Comparison of ENCODE assay signal across 20 cellular contexts in genomic region chr11:78327945-78328344, GRCh38.
DNase-seq lines count a peak whose midpoint lies in the region; ATAC-seq, FAIRE-seq and TF ChIP-seq lines count a peak whose summit lies in the region.
"Had no signal": no experiment of that assay in that cellular context is flagged by ENCODE, and none has a peak within 500 bp of the region (broad histone marks: within the 10 kb centered on the region; RNA-seq: fewer than 3 reads in every experiment).

No MANE protein-coding gene starts in this region.

- no peak overlapping the region for H2BK120ac ChIP-seq in trophoblast cell (ENCODE audit: insufficient read depth, low read length, poor library complexity)

- DNase-seq in HepG2 (ENCODE audit: low spot score) (no peak), right lobe of liver (no peak), DND-41 (no peak), trophoblast cell (no peak), HuH-7 (ENCODE audit: low spot score) (no peak), H7 (no peak)
- DNase-seq: ACHN; BE2C; C1 segment of cervical spinal cord; CD4-positive, CD25-positive, alpha-beta regulatory T cell; CD8-positive, alpha-beta memory T cell; COR-L47; DMS 273 treated with DMSO at 0.1 percent for 48 hours; DMS79; GF-D8; GOT3; H9; IMR-90 had no signal

- no peak overlapping the region for H4K12ac ChIP-seq in trophoblast cell (ENCODE audit: low read depth, low read length)

- no peak overlapping the region for H2AK5ac ChIP-seq in trophoblast cell (ENCODE audit: low read length)

- no peak overlapping the region for H2BK12ac ChIP-seq in trophoblast cell (ENCODE audit: low read length)

- H3K14ac ChIP-seq in trophoblast cell (ENCODE audit: low read length): no peak overlapping the region

- intact Hi-C loops in HepG2 (cut with micrococcal nuclease; ENCODE audit: unreplicated experiment) (no loop called here), right lobe of liver (cut with DNase I) (no loop called here)

- H4K91ac ChIP-seq in trophoblast cell (ENCODE audit: low read depth, low read length): no peak overlapping the region

- H3K4me1 ChIP-seq in HepG2 (ENCODE audit: insufficient read depth, low read length) (peaks cover 22% of the 10 kb centered on the region), right lobe of liver (no peaks in the 10 kb centered on the region), DND-41 (ENCODE audit: insufficient read depth, low read length) (peaks cover 89% of the 10 kb centered on the region), trophoblast cell (ENCODE audit: control insufficient read depth in 1 of 2, insufficient read depth in 2 of 2, low read length in 2 of 2) (peaks cover 0 to 6% of the 10 kb centered on the region in 2 experiments)
- H3K4me1 ChIP-seq: BE2C had no signal

- TF ChIP-seq CTCF in HepG2 (CRISPR knock-in tag; IDR thresholded peaks at IDR 0.05): no peak
- no peak for TF ChIP-seq CTCF in right lobe of liver (IDR thresholded peaks at IDR 0.05)
- no peak for TF ChIP-seq CTCF in DND-41 (IDR thresholded peaks at IDR 0.05; ENCODE audit: borderline replicate concordance, extremely low read depth, low read length, poor library complexity, severe bottlenecking)

- no peak for FAIRE-seq in HepG2 (lab: Jason Lieb, UNC)
- FAIRE-seq: A204.1, K562 had no signal

- peak overlapping the region; percentile 40 for H3K4ac ChIP-seq in trophoblast cell (ENCODE audit: low read depth, low read length)

- POLR2A ChIA-PET in HepG2 (lab: Yijun Ruan, JAX): no interaction called here

- no peak overlapping the region for H3K23ac ChIP-seq in trophoblast cell (ENCODE audit: low read length)

- H3K9me3 ChIP-seq in HepG2 (ENCODE audit: low read length): no peaks in the 10 kb centered on the region
- no peaks in the 10 kb centered on the region for H3K9me3 ChIP-seq in right lobe of liver
- no peaks in the 10 kb centered on the region for H3K9me3 ChIP-seq in DND-41 (ENCODE audit: insufficient read depth, low read length, severe bottlenecking)
- H3K9me3 ChIP-seq in trophoblast cell (ENCODE audit: insufficient read depth, low read depth, low read length): no peaks in the 10 kb centered on the region
- H3K9me3 ChIP-seq: BE2C had no signal

- H3K4me2 ChIP-seq in HepG2 (ENCODE audit: low read depth, low read length) (peak overlapping the region; percentile 10; the same call in 1 of the 2 replicates), DND-41 (ENCODE audit: insufficient read depth, low read length) (peak overlapping the region; percentile 16; the same call in 1 of the 2 replicates), trophoblast cell (ENCODE audit: low read length) (no peak overlapping the region)

- ATAC-seq in HepG2 (no peak), right lobe of liver (no peak), DND-41 (ENCODE audit: insufficient read depth, low read depth) (no peak)
- ATAC-seq: K562 had no signal

- CTCF ChIA-PET in HepG2 (lab: Yijun Ruan, JAX; ENCODE audit: low intra/inter-chr PET ratio, low total read pairs): no interaction called here

- H3K9ac ChIP-seq in HepG2 (ENCODE audit: insufficient read depth, low read depth, low read length) (no peak overlapping the region), DND-41 (ENCODE audit: low read depth, low read length) (no peak overlapping the region), trophoblast cell (ENCODE audit: low read length) (no peak overlapping the region)

- no peaks in the 10 kb centered on the region for H3K79me1 ChIP-seq in trophoblast cell (ENCODE audit: low read length)

- H3K79me2 ChIP-seq in HepG2 (ENCODE audit: insufficient read depth, low read length) (no peaks in the 10 kb centered on the region), DND-41 (ENCODE audit: insufficient read depth, low read length) (peaks cover 100% of the 10 kb centered on the region), trophoblast cell (ENCODE audit: control insufficient read depth, insufficient read depth, low read length, poor library complexity) (no peaks in the 10 kb centered on the region)

- no peak overlapping the region for H4K8ac ChIP-seq in trophoblast cell (ENCODE audit: low read depth, low read length)

- 50% methylated on average over 6 of the region's 6 CpGs for WGBS in HepG2 (ENCODE audit: low lambda C conversion rate)
- WGBS in right lobe of liver (ENCODE audit: insufficient coverage, low coverage, low lambda C conversion rate, missing lambda C conversion rate): 57% methylated on average over 5 of the region's 6 CpGs
- no CpG with 5 or more reads among the region's 6 CpGs for WGBS in trophoblast cell (ENCODE audit: extremely low coverage, insufficient coverage, insufficient read length)

- TF ChIP-seq RAD21 in HepG2 (CRISPR knock-in tag; IDR thresholded peaks at IDR 0.05): no peak

- TF ChIP-seq POLR2A in HepG2 (IDR thresholded peaks at IDR 0.05; ENCODE audit: insufficient read depth in 1 of 2, low read depth in 2 of 2, low read length in 2 of 2) (no peak), right lobe of liver (IDR thresholded peaks at IDR 0.05) (no peak)

- no peaks in the 10 kb centered on the region for H3K27me3 ChIP-seq in HepG2 (ENCODE audit: control insufficient read depth in 1 of 2, insufficient read depth in 2 of 2, low read length in 2 of 2)
- no peaks in the 10 kb centered on the region for H3K27me3 ChIP-seq in right lobe of liver
- H3K27me3 ChIP-seq in DND-41 (ENCODE audit: insufficient read depth, low read length, poor library complexity): no peaks in the 10 kb centered on the region
- no peaks in the 10 kb centered on the region for H3K27me3 ChIP-seq in trophoblast cell (ENCODE audit: insufficient read depth, low read length)
- no peaks in the 10 kb centered on the region for H3K27me3 ChIP-seq in H7 (ENCODE audit: control insufficient read depth, insufficient read depth, low read length)
- H3K27me3 ChIP-seq: BE2C had no signal

- H3K4me3 ChIP-seq in HepG2 (replicated peaks in 1 of 3; ENCODE audit: insufficient read depth in 1 of 3, low read depth in 2 of 3, low read length in 3 of 3) (no peak overlapping the region), right lobe of liver (no peak overlapping the region), DND-41 (ENCODE audit: low read depth in 1 of 2, low read length in 2 of 2) (no peak overlapping the region), trophoblast cell (ENCODE audit: low read depth, low read length) (no peak overlapping the region), H7 (ENCODE audit: insufficient read depth, low read depth, low read length) (no peak overlapping the region)
- H3K4me3 ChIP-seq: K562 had no signal

- in situ Hi-C loops in HepG2 (cut with HindIII; ENCODE audit: extremely low pct_ligation_motif_present, low pct_unique_long_range_greater_than_20kb): no loop called here

- H3K27ac ChIP-seq in HepG2 (ENCODE audit: extremely low read length, insufficient read depth, low read length): no peak overlapping the region
- H3K27ac ChIP-seq in right lobe of liver: no peak overlapping the region
- H3K27ac ChIP-seq in DND-41 (ENCODE audit: low read length): peak overlapping the region; percentile 43
- no peak overlapping the region for H3K27ac ChIP-seq in trophoblast cell (ENCODE audit: low read depth, low read length)

- no TSS peak for BruUV-seq in HepG2 (replicated peaks; lab: Mats Ljungman, UMichigan)

- H2AFZ ChIP-seq in HepG2 (ENCODE audit: low read length) (no peak overlapping the region), DND-41 (ENCODE audit: low read depth, low read length) (no peak overlapping the region), trophoblast cell (ENCODE audit: insufficient read depth, low read length, poor library complexity) (no peak overlapping the region)

- TF ChIP-seq EP300 in HepG2 (IDR thresholded peaks at IDR 0.05; ENCODE audit: low read depth in 2 of 2, low read length in 2 of 2) (no peak), HepG2 (CRISPR knock-in tag; IDR thresholded peaks at IDR 0.05; ENCODE audit: borderline replicate concordance) (no peak)

- H3K36me3 ChIP-seq in HepG2 (replicated peaks in 1 of 2; ENCODE audit: control insufficient read depth in 1 of 2, insufficient read depth in 2 of 2, low read length in 2 of 2): no peaks in the 10 kb centered on the region
- no peaks in the 10 kb centered on the region for H3K36me3 ChIP-seq in right lobe of liver
- peaks cover 3% of the 10 kb centered on the region; the same call in 1 of the 2 replicates for H3K36me3 ChIP-seq in DND-41 (ENCODE audit: insufficient read depth, low read length)
- no peaks in the 10 kb centered on the region for H3K36me3 ChIP-seq in trophoblast cell (ENCODE audit: control insufficient read depth in 1 of 2, insufficient read depth in 2 of 2, low read length in 2 of 2)
- H3K36me3 ChIP-seq in H7 (replicated peaks; ENCODE audit: control insufficient read depth, insufficient read depth, low read length): no peaks in the 10 kb centered on the region

- no peak overlapping the region for H3K18ac ChIP-seq in trophoblast cell (ENCODE audit: low read length)

- H4K20me1 ChIP-seq in HepG2 (ENCODE audit: insufficient read depth, low read length) (no peaks in the 10 kb centered on the region), DND-41 (ENCODE audit: insufficient read depth, low read length) (peaks cover 26% of the 10 kb centered on the region; the same call in 1 of the 2 replicates)

- no peak overlapping the region for H2BK5ac ChIP-seq in trophoblast cell (ENCODE audit: low read depth, low read length, poor library complexity)

TF ChIP-seq in HepG2, 621 proteins besides CTCF, POLR2A, EP300 and RAD21 (continues in another document):
- TF ChIP-seq SALL2 (CRISPR knock-in tag; IDR thresholded peaks at IDR 0.05): no peak
